In genomic region chr13:31528176-31528575, GRCh38 we compare ENCODE assay signal across 28 cellular contexts.
"Had no signal": no experiment of that assay in that cellular context is flagged by ENCODE, and none has a peak within 500 bp of the region (broad histone marks: within the 10 kb centered on the region; RNA-seq: fewer than 3 reads in every experiment).

No MANE protein-coding gene starts in this region.

- H3K27ac ChIP-seq: esophagus squamous epithelium, gastroesophageal sphincter, WERI-Rb-1 had no signal

- H3K4me3 ChIP-seq: esophagus squamous epithelium, gastroesophageal sphincter had no signal

- H3K36me3 ChIP-seq: esophagus squamous epithelium, gastroesophageal sphincter, WERI-Rb-1 had no signal

- H3K4me1 ChIP-seq: esophagus squamous epithelium, gastroesophageal sphincter had no signal

- H3K27me3 ChIP-seq: esophagus squamous epithelium, gastroesophageal sphincter had no signal

- ATAC-seq: activated CD4-positive, CD25-positive, alpha-beta regulatory T cell treated with anti-CD3 and anti-CD28 coated beads, Interleukin-2, amount 50 U/mL, for 24 hours; activated CD8-positive, alpha-beta T cell treated with anti-CD3 and anti-CD28 coated beads for 36 hours; activated T-cell treated with anti-CD3 and anti-CD28 coated beads, Interleukin-2, amount 50 U/mL, for 4 hours; activated T-helper 17 cell treated with anti-CD3 and anti-CD28 coated beads, Interleukin-2, amount 50 U/mL, for 72 hours; effector memory CD8-positive, alpha-beta T cell; gastroesophageal sphincter; T-helper 17 cell had no signal

- DNase-seq: activated B cell treated with CpG ODN at 0.5 μM for 24 hours; activated CD4-positive, alpha-beta T cell treated with anti-CD3 and anti-CD28 coated beads for 48 hours; activated CD4-positive, alpha-beta T cell treated with anti-CD3 and anti-CD28 coated beads, Interleukin-2, amount 50 U/mL, for 1 hour; activated CD4-positive, alpha-beta T cell treated with anti-CD3 and anti-CD28 coated beads, Interleukin-2, amount 50 U/mL, for 48 hours; activated CD8-positive, alpha-beta memory T cell treated with anti-CD3 and anti-CD28 coated beads for 24 hours; activated CD8-positive, alpha-beta T cell treated with anti-CD3 and anti-CD28 coated beads for 36 hours; activated effector memory CD4-positive, alpha-beta T cell treated with Interleukin-2 at 50 U/mL for 16 hours; activated gamma-delta T cell treated with Interleukin-2 at 50 U/mL for 16 hours; activated naive CD4-positive, alpha-beta T cell treated with anti-CD3 and anti-CD28 coated beads, Interleukin-2, amount 50 U/mL, for 16 hours; activated naive CD4-positive, alpha-beta T cell treated with Interleukin-2 at 50 U/mL for 16 hours; activated T-cell treated with anti-CD3 and anti-CD28 coated beads, Interleukin-2, amount 50 U/mL, for 4 hours; amniotic stem cell; anterior cingulate cortex; caudate nucleus; cortex of kidney; dermis blood vessel endothelial cell; effector CD4-positive, alpha-beta T cell; effector memory CD8-positive, alpha-beta T cell; erythroblast; esophagus squamous epithelium; foreskin melanocyte; T-helper 1 cell; T-helper 17 cell; T1000; WERI-Rb-1 had no signal

- H3K9me3 ChIP-seq: esophagus squamous epithelium, gastroesophageal sphincter had no signal
